In the genomic region with DNA sequence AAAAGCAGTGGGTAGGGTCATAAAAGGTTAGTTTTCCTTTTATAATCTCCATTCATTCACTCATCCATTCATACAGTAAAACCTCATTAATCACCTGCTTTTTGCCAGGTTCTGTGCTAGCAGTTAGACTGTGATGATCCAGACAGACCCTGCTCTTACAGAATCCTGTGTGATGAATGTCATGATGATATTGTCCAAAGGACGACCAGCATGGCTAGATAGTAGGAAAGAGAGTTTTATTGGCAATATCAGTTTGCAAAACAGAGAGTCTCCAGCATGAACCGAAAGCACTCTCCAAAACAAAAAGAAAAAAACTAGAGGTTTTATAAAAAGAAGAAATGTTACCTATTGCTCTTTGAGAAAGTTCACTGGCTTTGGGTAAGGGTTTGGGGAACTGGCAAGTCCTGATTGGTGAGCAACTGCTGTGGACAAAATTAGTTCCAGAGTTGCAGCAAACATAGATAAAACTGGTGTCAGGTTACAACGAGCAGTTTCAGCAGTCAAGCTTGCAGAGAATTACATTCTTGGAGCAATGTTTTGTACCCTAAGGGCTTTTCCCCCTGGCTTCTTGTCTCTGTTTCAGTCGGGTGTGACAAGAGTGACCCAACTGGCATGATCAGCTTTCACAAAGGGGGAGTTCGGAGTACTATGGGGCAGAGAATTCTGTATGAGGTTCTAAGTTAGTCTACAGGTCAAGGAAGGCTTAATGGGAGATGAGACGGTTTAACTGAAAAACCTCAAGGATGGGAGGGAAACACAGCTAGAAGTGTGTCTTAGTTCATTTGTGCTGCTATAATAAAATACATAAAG, we compare ENCODE assay signal across 10 cellular contexts. TPM values are rescaled to one million over a fixed set of nuclear protein-coding genes. Genes with fewer than 3 reads are reported as not detected.
A peak's percentile ranks its signal among the peaks of the same experiment; 100 is the strongest.
DNase-seq lines count a peak whose midpoint lies in the region; ATAC-seq, FAIRE-seq and TF ChIP-seq lines count a peak whose summit lies in the region.
"Had no signal": no experiment of that assay in that cellular context is flagged by ENCODE, and none has a peak within 500 bp of the region (broad histone marks: within the 10 kb centered on the region; RNA-seq: fewer than 3 reads in every experiment).

No MANE protein-coding gene starts in this region.

- H3K27me3 ChIP-seq in esophagus squamous epithelium, result no peaks in the 10 kb centered on the region

- WGBS in esophagus squamous epithelium, 2 donors, result 35 to 39% methylated on average over 6 of the region's 6 CpGs

- H3K9me3 ChIP-seq in esophagus squamous epithelium, result no peaks in the 10 kb centered on the region

- no peak for TF ChIP-seq POLR2A in esophagus squamous epithelium (IDR thresholded peaks at IDR 0.05)

- no peak for FAIRE-seq in HTR-8/SVneo (lab: Jason Lieb, UNC)

- H3K4me3 ChIP-seq in esophagus squamous epithelium, result no peak overlapping the region

- ATAC-seq in GM21526 (IDR thresholded peaks at IDR 0.05; ENCODE audit: low FRiP score, unreplicated experiment) (no peak), HG03571 (IDR thresholded peaks at IDR 0.05; ENCODE audit: unreplicated experiment) (no peak)
- ATAC-seq: activated CD8-positive, alpha-beta T cell treated with anti-CD3 and anti-CD28 coated beads, Interleukin-2, amount 10 ng/mL, durations not matched to agents 7 days and 5 days had no signal

- DNase-seq in AG08395 (ENCODE audit: low spot score) (peak; percentile 79), HTR-8/SVneo (ENCODE audit: insufficient read length, low spot score) (peak; percentile 42), iPS-NIHi11 (ENCODE audit: low spot score) (peak; percentile 38), NCI-H524 treated with DMSO at 0.1 percent for 48 hours (lab: John Stamatoyannopoulos, UW) (no peak), esophagus squamous epithelium (lab: John Stamatoyannopoulos, UW) (no peak)
- DNase-seq: activated CD8-positive, alpha-beta T cell treated with anti-CD3 and anti-CD28 coated beads, Interleukin-2, amount 10 ng/mL, durations not matched to agents 7 days and 5 days had no signal

- TF ChIP-seq CTCF in VCaP (conservative IDR thresholded peaks at IDR 0.05), result no peak
- no peak for TF ChIP-seq CTCF in esophagus squamous epithelium (IDR thresholded peaks at IDR 0.05)

- H3K36me3 ChIP-seq in esophagus squamous epithelium, result peaks cover 0 to 20% (median 0%) of the 10 kb centered on the region in 3 donors

- peaks cover 6 to 37% (median 11%) of the 10 kb centered on the region in 3 donors for H3K4me1 ChIP-seq in esophagus squamous epithelium

- peak overlapping the region; percentile 10; the same call in 1 of the 2 replicates for H3K27ac ChIP-seq in VCaP
- no peak overlapping the region for H3K27ac ChIP-seq in esophagus squamous epithelium
- H3K27ac ChIP-seq: HL-60 had no signal

- intact Hi-C loops in esophagus squamous epithelium (cut with DNase I), result no loop called here

RNA-seq across cellular contexts. Expression of gene HSD17B12, which starts 58.3 kb away (rescaled TPM):
- total RNA-seq in esophagus squamous epithelium, result 10 to 100 TPM; 26.1 to 83.6 (median 59.1) TPM

Comparison
In these comparisons a context has a peak if more than half of its experiments do, and no peak if none do; other contexts are left out.
1. DNase-seq: peak in AG08395 (single experiment), HTR-8/SVneo (single experiment) and iPS-NIHi11 (single experiment); none in NCI-H524 treated with DMSO at 0.1 percent for 48 hours (single experiment) and esophagus squamous epithelium (single experiment).